ENCODE assay signal across 15 cellular contexts in genomic region chr11:120217941-120218694, GRCh38. TPM values are rescaled to one million over a fixed set of nuclear protein-coding genes. Genes with fewer than 3 reads are reported as not detected.
DNase-seq lines count a peak whose midpoint lies in the region; ATAC-seq and TF ChIP-seq lines count a peak whose summit lies in the region.
"Had no signal": no experiment of that assay in that cellular context is flagged by ENCODE, and none has a peak within 500 bp of the region (broad histone marks: within the 10 kb centered on the region; RNA-seq: fewer than 3 reads in every experiment).

No MANE protein-coding gene starts in this region.

- TF ChIP-seq CTCF in breast epithelium (IDR thresholded peaks at IDR 0.05) = no peak
- TF ChIP-seq CTCF in MCF 10A (IDR thresholded peaks at IDR 0.05; ENCODE audit: unreplicated experiment) = no peak
- TF ChIP-seq CTCF in right atrium auricular region (IDR thresholded peaks at IDR 0.05) = no peak
- no peak for TF ChIP-seq CTCF in uterus (IDR thresholded peaks at IDR 0.05)

- BruUV-seq in MCF 10A (replicated peaks; lab: Mats Ljungman, UMichigan) = no TSS peak

- CTCF ChIA-PET in MCF 10A (lab: Yijun Ruan, JAX) = interaction anchor here (1.1 to 3.0 kb wide), 2 partner anchors 12 to 47 kb away, joined by 4 to 10 read pairs; no protein-coding TSS in a partner anchor

- H3K4me1 Mint-ChIP-seq in MCF 10A (ENCODE audit: insufficient read depth, unreplicated experiment) (peaks cover 7% of the 10 kb centered on the region), immature natural killer cell (no peaks in the 10 kb centered on the region)
- no peaks in the 10 kb centered on the region for H3K4me1 Mint-ChIP-seq in activated T-helper 17 cell treated with anti-CD3 and anti-CD28 coated beads, Interleukin-2, amount 50 U/mL, for 72 hours

- TF ChIP-seq POLR2A in breast epithelium (IDR thresholded peaks at IDR 0.05) (no peak), uterus (IDR thresholded peaks at IDR 0.05) (no peak)

- H3K4me3 ChIP-seq in breast epithelium (peak overlapping the region in 1 of 3 donors; percentile 3), right atrium auricular region (no peak overlapping the region), uterus (no peak overlapping the region)
- H3K4me3 ChIP-seq: SJSA1 had no signal

- intact Hi-C loops in breast epithelium (cut with DNase I; ENCODE audit: low total_unique reads) = loop anchor here (5.0 kb wide), 1 partner anchor 36 kb away; no protein-coding TSS in a partner anchor
- intact Hi-C loops in MCF 10A (cut with micrococcal nuclease) = no loop called here
- intact Hi-C loops in uterus (cut with DNase I; ENCODE audit: low total_unique reads) = no loop called here

- POLR2A ChIA-PET in MCF 10A (lab: Yijun Ruan, JAX) = no interaction called here

- H3K36me3 ChIP-seq in breast epithelium = no peaks in the 10 kb centered on the region
- no peaks in the 10 kb centered on the region for H3K36me3 ChIP-seq in right atrium auricular region
- no peaks in the 10 kb centered on the region for H3K36me3 ChIP-seq in uterus
- H3K36me3 ChIP-seq: SJSA1 had no signal

- H3K27me3 ChIP-seq in breast epithelium (no peaks in the 10 kb centered on the region), right atrium auricular region (no peaks in the 10 kb centered on the region), uterus (no peaks in the 10 kb centered on the region)
- H3K27me3 ChIP-seq: SJSA1 had no signal

- H3K27ac Mint-ChIP-seq in MCF 10A (ENCODE audit: low read depth, unreplicated experiment) = no peak overlapping the region
- H3K27ac Mint-ChIP-seq in immature natural killer cell = no peak overlapping the region
- no peak overlapping the region for H3K27ac Mint-ChIP-seq in activated T-helper 17 cell treated with anti-CD3 and anti-CD28 coated beads, Interleukin-2, amount 50 U/mL, for 72 hours

- H3K27me3 Mint-ChIP-seq in MCF 10A (ENCODE audit: insufficient read depth, unreplicated experiment) = no peaks in the 10 kb centered on the region
- H3K27me3 Mint-ChIP-seq in immature natural killer cell (ENCODE audit: low read depth in 3 of 3) = no peaks in the 10 kb centered on the region
- H3K27me3 Mint-ChIP-seq in activated T-helper 17 cell treated with anti-CD3 and anti-CD28 coated beads, Interleukin-2, amount 50 U/mL, for 72 hours = no peaks in the 10 kb centered on the region

- H3K27ac ChIP-seq in breast epithelium = peak overlapping the region; percentile 60 to 82
- peak overlapping the region; percentile 31 to 74 for H3K27ac ChIP-seq in right atrium auricular region
- H3K27ac ChIP-seq in uterus = peak overlapping the region; percentile 70 to 71
- H3K27ac ChIP-seq: parathyroid adenoma, SJSA1 had no signal

- H3K4me1 ChIP-seq in breast epithelium = peaks cover 0 to 21% of the 10 kb centered on the region in 2 donors
- peaks cover 0 to 77% of the 10 kb centered on the region in 2 donors for H3K4me1 ChIP-seq in right atrium auricular region
- peaks cover 0 to 9% of the 10 kb centered on the region in 2 donors for H3K4me1 ChIP-seq in uterus
- H3K4me1 ChIP-seq: SJSA1 had no signal

- H3K9me3 ChIP-seq in breast epithelium (no peaks in the 10 kb centered on the region), right atrium auricular region (no peaks in the 10 kb centered on the region), uterus (no peaks in the 10 kb centered on the region)
- H3K9me3 ChIP-seq: SJSA1 had no signal

- no peak for ATAC-seq in GM19397 (IDR thresholded peaks at IDR 0.05; ENCODE audit: unreplicated experiment)
- ATAC-seq in activated T-helper 17 cell treated with anti-CD3 and anti-CD28 coated beads, Interleukin-2, amount 50 U/mL, for 72 hours (replicated peaks) = no peak

- no peak overlapping the region for H3K4me3 Mint-ChIP-seq in MCF 10A (ENCODE audit: unreplicated experiment)
- H3K4me3 Mint-ChIP-seq in immature natural killer cell = no peak overlapping the region
- H3K4me3 Mint-ChIP-seq in activated T-helper 17 cell treated with anti-CD3 and anti-CD28 coated beads, Interleukin-2, amount 50 U/mL, for 72 hours = no peak overlapping the region

- H3K9me3 Mint-ChIP-seq in MCF 10A (ENCODE audit: unreplicated experiment) (no peaks in the 10 kb centered on the region), immature natural killer cell (no peaks in the 10 kb centered on the region)
- no peaks in the 10 kb centered on the region for H3K9me3 Mint-ChIP-seq in activated T-helper 17 cell treated with anti-CD3 and anti-CD28 coated beads, Interleukin-2, amount 50 U/mL, for 72 hours

- H3K36me3 Mint-ChIP-seq in MCF 10A (ENCODE audit: insufficient read depth, unreplicated experiment) = peaks cover 5% of the 10 kb centered on the region
- H3K36me3 Mint-ChIP-seq in immature natural killer cell = no peaks in the 10 kb centered on the region
- no peaks in the 10 kb centered on the region for H3K36me3 Mint-ChIP-seq in activated T-helper 17 cell treated with anti-CD3 and anti-CD28 coated beads, Interleukin-2, amount 50 U/mL, for 72 hours (ENCODE audit: low read depth)

- DNase-seq in breast epithelium (ENCODE audit: low spot score in 2 of 2) (no peak), MCF 10A (ENCODE audit: unreplicated experiment) (no peak), right atrium auricular region (ENCODE audit: low spot score) (no peak), occipital lobe (lab: John Stamatoyannopoulos, UW) (peak; percentile 40), uterus (no peak), immature natural killer cell (no peak)
- DNase-seq: activated T-cell treated with anti-CD3 and anti-CD28 coated beads, Interleukin-2, amount 50 U/mL, for 48 hours; NCI-H526 treated with DMSO at 0.1 percent for 48 hours; trophoblast cell had no signal

RNA-seq across cellular contexts. Expression of gene OAF, which starts 7.3 kb away (rescaled TPM):
- total RNA-seq in breast epithelium (10 to 100 TPM; 19.8 to 35.1 (median 33.3) TPM), MCF 10A (2022) (21.6 and 34.8 TPM in 2 replicates), right atrium auricular region (10 to 100 TPM; 27.9 to 43.6 TPM), occipital lobe (1.4 TPM), uterus (10 to 100 TPM; 29.2 to 90.1 (median 44.6) TPM)
- polyA plus RNA-seq in immature natural killer cell = 1 to 10 TPM; 1.9 to 2.5 (median 2.4) TPM
- 1 to 10 TPM in 1 of 2 donors, under 1 TPM in 1; 0.97 to 1.3 TPM for total RNA-seq in activated T-helper 17 cell treated with anti-CD3 and anti-CD28 coated beads, Interleukin-2, amount 50 U/mL, for 72 hours

RNA-seq across cellular contexts. Expression of gene POU2F3, which starts 21.8 kb away (rescaled TPM):
- total RNA-seq in breast epithelium (1 to 10 TPM in 2 of 3 donors, not detected in 1; 3.9 to 7.0 TPM), MCF 10A (2022) (not detected in 2 replicates), right atrium auricular region (not detected), occipital lobe (not detected), uterus (under 1 TPM in 1 of 4 donors, not detected in 3; 0.85 TPM)
- not detected for polyA plus RNA-seq in immature natural killer cell
- total RNA-seq in activated T-helper 17 cell treated with anti-CD3 and anti-CD28 coated beads, Interleukin-2, amount 50 U/mL, for 72 hours = under 1 TPM in 1 of 2 donors, not detected in 1; 0.13 TPM
- total RNA-seq: bronchial epithelial cell, HT1080, SJSA1 had no signal
